8 cellular contexts compared by ENCODE assay signal in genomic region chr11:120339394-120339890, GRCh38. TPM values are rescaled to one million over a fixed set of nuclear protein-coding genes. Genes with fewer than 3 reads are reported as not detected.
DNase-seq lines count a peak whose midpoint lies in the region; ATAC-seq and TF ChIP-seq lines count a peak whose summit lies in the region.

No MANE protein-coding gene starts in this region.

- peak; percentile 37 for DNase-seq in EL
- DNase-seq in SK-MEL-5 (ENCODE audit: low read depth, low spot score): peak; percentile 73
- DNase-seq in glomerular visceral epithelial cell (ENCODE audit: extremely low spot score): peak; percentile 22
- no peak for DNase-seq in SIG-M5 (lab: John Stamatoyannopoulos, UW)

- peaks cover 10% of the 10 kb centered on the region for H3K4me1 ChIP-seq in parathyroid adenoma

- in situ Hi-C loops in SK-MEL-5 (cut with HindIII; ENCODE audit: low pct_unique_long_range_greater_than_20kb, low sequenced_read_pairs): no loop called here

- no peaks in the 10 kb centered on the region for H3K27me3 ChIP-seq in parathyroid adenoma (ENCODE audit: control insufficient read depth, insufficient read depth, low read length)

- ATAC-seq in GM18861 (IDR thresholded peaks at IDR 0.05; ENCODE audit: unreplicated experiment) (no peak), GM19455 (IDR thresholded peaks at IDR 0.05; ENCODE audit: unreplicated experiment) (no peak), HG02571 (IDR thresholded peaks at IDR 0.05; ENCODE audit: unreplicated experiment) (no peak)

- H3K9ac ChIP-seq in parathyroid adenoma: no peak overlapping the region

- H2AFZ ChIP-seq in parathyroid adenoma: no peak overlapping the region

- peak overlapping the region; percentile 49 for H3K4me2 ChIP-seq in parathyroid adenoma (ENCODE audit: low read length)

- H3K36me3 ChIP-seq in parathyroid adenoma (ENCODE audit: control insufficient read depth, insufficient read depth, low read length): no peaks in the 10 kb centered on the region

- H3K27ac ChIP-seq in parathyroid adenoma: no peak overlapping the region

- H3K79me2 ChIP-seq in parathyroid adenoma: peaks cover 25% of the 10 kb centered on the region

- H3K4me3 ChIP-seq in parathyroid adenoma (ENCODE audit: low read depth, low read length): peak overlapping the region; percentile 35

- TF ChIP-seq CTCF in parathyroid adenoma (IDR thresholded peaks at IDR 0.05): no peak

- H3K9me3 ChIP-seq in parathyroid adenoma (ENCODE audit: control insufficient read depth, low read length): no peaks in the 10 kb centered on the region

RNA-seq across cellular contexts. Expression of gene ARHGEF12, which starts 3.2 kb away (rescaled TPM):
- 27.3 and 29.7 TPM in 2 replicates for total RNA-seq in SK-MEL-5 (2014; rRNA removed; shearing (Covaris generic))
- 21.2 and 33.1 TPM in 2 replicates for polyA plus RNA-seq in SK-MEL-5 (2015; cell fraction: cytosol; rRNA removed)
- polyA plus RNA-seq in SK-MEL-5 (2015; cell fraction: nucleus; rRNA removed): 19.6 and 21.7 TPM in 2 replicates

RNA-seq across cellular contexts. Expression of gene TLCD5, which starts 14.3 kb away (rescaled TPM):
- total RNA-seq in SK-MEL-5 (2014; rRNA removed; shearing (Covaris generic)): 7.8 and 9.5 TPM in 2 replicates
- polyA plus RNA-seq in SK-MEL-5 (2015; cell fraction: cytosol; rRNA removed): 4.8 and 6.6 TPM in 2 replicates
- 21.5 and 23.2 TPM in 2 replicates for polyA plus RNA-seq in SK-MEL-5 (2015; cell fraction: nucleus; rRNA removed)
